ENCODE assay signal across 15 cellular contexts in the genomic region with DNA sequence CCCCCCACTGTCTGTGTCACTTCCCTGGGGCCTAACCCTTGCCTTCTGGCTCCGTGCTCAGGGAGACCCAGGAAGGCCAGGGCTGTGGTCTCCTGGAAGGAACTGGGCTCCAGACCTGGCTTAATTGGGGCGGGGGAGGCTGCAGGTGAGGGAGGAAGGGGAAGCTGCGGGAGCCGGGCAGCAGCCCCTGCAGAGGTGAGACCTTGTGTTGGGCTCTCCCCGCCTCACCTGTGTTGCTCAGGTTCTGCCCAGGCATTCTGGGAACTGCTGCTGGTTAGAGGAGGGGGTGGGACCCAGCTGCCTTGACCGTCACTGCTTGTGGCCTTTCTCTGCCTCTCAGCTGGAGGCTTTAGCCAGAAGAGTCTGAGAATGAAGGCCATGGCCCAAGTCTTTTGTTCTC.
"Had no signal": no experiment of that assay in that cellular context is flagged by ENCODE, and none has a peak within 500 bp of the region (broad histone marks: within the 10 kb centered on the region; RNA-seq: fewer than 3 reads in every experiment).

No MANE protein-coding gene starts in this region.

- H3K9me3 ChIP-seq: vagina had no signal

- H3K27ac Mint-ChIP-seq: memory B cell had no signal

- H3K4me3 ChIP-seq: dorsolateral prefrontal cortex, vagina had no signal

- H3K4me3 Mint-ChIP-seq: activated naive CD8-positive, alpha-beta T cell; activated T-helper 1 cell treated with anti-CD3 and anti-CD28 coated beads, Interleukin-12 subunit alpha, Interleukin-12 subunit beta, Interleukin-2, Interleukin-4 antibody, amounts not matched to agents 30 ng/mL and 10 ng/mL and 1 ng/mL, durations not matched to agents 14 hours and 24 hours and 36 hours; memory B cell; naive thymus-derived CD4-positive, alpha-beta T cell; stimulated activated naive CD8-positive, alpha-beta T cell treated with anti-CD3 and anti-CD28 coated beads, Interleukin-15, amount 100 ng/mL, for 72 hours had no signal

- ATAC-seq: foreskin keratinocyte; naive thymus-derived CD4-positive, alpha-beta T cell; stimulated activated naive CD8-positive, alpha-beta T cell treated with anti-CD3 and anti-CD28 coated beads, Interleukin-15, amount 100 ng/mL, for 72 hours had no signal

- H3K27me3 Mint-ChIP-seq: activated naive CD8-positive, alpha-beta T cell; memory B cell; naive thymus-derived CD4-positive, alpha-beta T cell; stimulated activated naive CD8-positive, alpha-beta T cell treated with anti-CD3 and anti-CD28 coated beads, Interleukin-15, amount 100 ng/mL, for 72 hours had no signal

- H3K27ac ChIP-seq: dorsolateral prefrontal cortex, foreskin keratinocyte, vagina, WERI-Rb-1 had no signal

- H3K36me3 ChIP-seq: vagina, WERI-Rb-1 had no signal

- H3K36me3 Mint-ChIP-seq: activated naive CD8-positive, alpha-beta T cell had no signal

- H3K9me3 Mint-ChIP-seq: activated T-helper 1 cell treated with anti-CD3 and anti-CD28 coated beads, Interleukin-12 subunit alpha, Interleukin-12 subunit beta, Interleukin-2, Interleukin-4 antibody, amounts not matched to agents 30 ng/mL and 10 ng/mL and 1 ng/mL, durations not matched to agents 14 hours and 24 hours and 36 hours; memory B cell; stimulated activated naive CD8-positive, alpha-beta T cell treated with anti-CD3 and anti-CD28 coated beads, Interleukin-15, amount 100 ng/mL, for 72 hours had no signal

- H3K27me3 ChIP-seq: dorsolateral prefrontal cortex, foreskin keratinocyte, vagina had no signal

- DNase-seq: activated CD4-positive, alpha-beta T cell treated with anti-CD3 and anti-CD28 coated beads, Interleukin-2, amount 50 U/mL, for 4 hours; amniotic stem cell; dorsolateral prefrontal cortex; foreskin keratinocyte; hippocampal formation; naive thymus-derived CD4-positive, alpha-beta T cell; occipital lobe; stimulated activated naive CD8-positive, alpha-beta T cell treated with anti-CD3 and anti-CD28 coated beads, Interleukin-15, amount 100 ng/mL, for 72 hours; T-helper 2 cell; trophoblast cell; WERI-Rb-1 had no signal
